ENCODE assay signal across 36 cellular contexts in the genomic region with DNA sequence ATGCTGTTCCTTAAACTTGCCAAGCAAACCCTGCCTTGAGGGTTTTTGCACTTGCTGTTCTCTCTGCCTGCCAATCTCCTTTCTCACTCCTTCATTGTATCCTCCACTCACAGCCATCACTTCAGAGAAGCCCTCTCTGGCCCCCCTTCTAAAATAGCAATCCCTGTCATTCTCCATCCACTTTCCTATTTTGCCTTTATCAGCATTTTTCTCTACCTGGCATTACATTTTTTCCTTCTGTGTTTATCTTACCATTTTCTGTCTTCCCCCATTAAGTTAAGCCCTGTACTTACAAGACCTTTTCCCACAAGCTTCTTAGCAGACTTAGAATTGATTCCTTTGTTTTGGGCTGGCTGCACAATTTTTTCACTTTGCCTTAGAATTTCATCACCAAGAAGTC.
"Had no signal": no experiment of that assay in that cellular context is flagged by ENCODE, and none has a peak within 500 bp of the region (broad histone marks: within the 10 kb centered on the region; RNA-seq: fewer than 3 reads in every experiment).

No MANE protein-coding gene starts in this region.

- H3K27ac ChIP-seq: KMS-11, PC-9, RWPE1, VCaP had no signal

- H3K36me3 Mint-ChIP-seq: activated CD4-positive, alpha-beta memory T cell treated with anti-CD3 and anti-CD28 coated beads for 36 hours; activated naive CD4-positive, alpha-beta T cell treated with anti-CD3 and anti-CD28 coated beads, Interleukin-2, amount 10 ng/mL, durations not matched to agents 7 days and 5 days; activated naive CD8-positive, alpha-beta T cell; brain had no signal

- H2AFZ ChIP-seq: PC-9 had no signal

- H3K27me3 Mint-ChIP-seq: activated B cell treated with CpG ODN at 0.5 μM for 24 hours had no signal

- H3K9ac ChIP-seq: KMS-11 had no signal

- H3K4me1 Mint-ChIP-seq: activated naive CD4-positive, alpha-beta T cell treated with anti-CD3 and anti-CD28 coated beads, Interleukin-2, amount 10 ng/mL, durations not matched to agents 7 days and 5 days; brain had no signal

- H3K4me2 ChIP-seq: KMS-11, PC-9 had no signal

- FAIRE-seq: RCC 7860 had no signal

- H3K9me3 Mint-ChIP-seq: activated B cell treated with CpG ODN at 0.5 μM for 24 hours; activated naive CD4-positive, alpha-beta T cell treated with anti-CD3 and anti-CD28 coated beads, Interleukin-2, amount 10 ng/mL, durations not matched to agents 7 days and 5 days; activated naive CD8-positive, alpha-beta T cell treated with anti-CD3 and anti-CD28 coated beads, Interleukin-2, amount 50 U/mL, for 24 hours; activated T-cell treated with anti-CD3 and anti-CD28 coated beads, Interleukin-2, amount 50 U/mL, for 4 hours; activated T-helper 1 cell treated with anti-CD3 and anti-CD28 coated beads, Interleukin-12 subunit alpha, Interleukin-12 subunit beta, Interleukin-2, Interleukin-4 antibody, amounts not matched to agents 30 ng/mL and 10 ng/mL and 1 ng/mL, durations not matched to agents 14 hours and 24 hours and 36 hours had no signal

- DNase-seq: activated B cell treated with CpG ODN at 0.5 μM for 24 hours; activated CD4-positive, alpha-beta memory T cell treated with anti-CD3 and anti-CD28 coated beads for 36 hours; activated CD4-positive, alpha-beta T cell treated with anti-CD3 and anti-CD28 coated beads for 4 hours; activated CD4-positive, alpha-beta T cell treated with anti-CD3 and anti-CD28 coated beads, Interleukin-2, amount 50 U/mL, for 1 hour; activated CD4-positive, CD25-positive, alpha-beta regulatory T cell treated with anti-CD3 and anti-CD28 coated beads, Interleukin-2, amount 50 U/mL, for 72 hours; activated CD8-positive, alpha-beta memory T cell treated with anti-CD3 and anti-CD28 coated beads, Interleukin-2, amount 50 U/mL, for 4 hours; activated gamma-delta T cell treated with Interleukin-2 at 50 U/mL for 16 hours; activated naive CD4-positive, alpha-beta T cell treated with anti-CD3 and anti-CD28 coated beads, Interleukin-2, amount 10 ng/mL, durations not matched to agents 7 days and 5 days; activated naive CD8-positive, alpha-beta T cell treated with anti-CD3 and anti-CD28 coated beads, Interleukin-2, amount 50 U/mL, for 24 hours; activated T-cell treated with anti-CD3 and anti-CD28 coated beads for 4 hours; activated T-cell treated with anti-CD3 and anti-CD28 coated beads, Interleukin-2, amount 50 U/mL, for 4 hours; anterior cingulate cortex; central memory CD4-positive, alpha-beta T cell; NCI-H1092 treated with DMSO at 0.1 percent for 48 hours; NCI-H1417; NCI-H146; NCI-H187 treated with DMSO at 0.1 percent for 48 hours; NCI-H2081; NCI-H510A; NCI-H526; NCI-H748 treated with DMSO at 0.1 percent for 48 hours; NK-92 treated with Interleukin-12 subunit alpha and Interleukin-12 subunit beta, amount 100 ng/mL, for 24 hours; PC-9; SIG-M5; SW 1271; T-helper 1 cell; T-helper 2 cell; T-helper 9 cell had no signal

- H3K4me3 Mint-ChIP-seq: activated CD4-positive, alpha-beta memory T cell treated with anti-CD3 and anti-CD28 coated beads for 36 hours; activated naive CD4-positive, alpha-beta T cell treated with anti-CD3 and anti-CD28 coated beads, Interleukin-2, amount 10 ng/mL, durations not matched to agents 7 days and 5 days; activated naive CD8-positive, alpha-beta T cell; activated naive CD8-positive, alpha-beta T cell treated with anti-CD3 and anti-CD28 coated beads, Interleukin-2, amount 50 U/mL, for 24 hours; activated T-cell treated with anti-CD3 and anti-CD28 coated beads, Interleukin-2, amount 50 U/mL, for 4 hours; activated T-helper 1 cell treated with anti-CD3 and anti-CD28 coated beads, Interleukin-12 subunit alpha, Interleukin-12 subunit beta, Interleukin-2, Interleukin-4 antibody, amounts not matched to agents 30 ng/mL and 10 ng/mL and 1 ng/mL, durations not matched to agents 14 hours and 24 hours and 36 hours; brain had no signal

- H3K4me3 ChIP-seq: PC-9 had no signal

- H3K27ac Mint-ChIP-seq: activated CD4-positive, alpha-beta memory T cell treated with anti-CD3 and anti-CD28 coated beads for 36 hours; activated naive CD4-positive, alpha-beta T cell treated with anti-CD3 and anti-CD28 coated beads, Interleukin-2, amount 10 ng/mL, durations not matched to agents 7 days and 5 days; activated naive CD8-positive, alpha-beta T cell; activated naive CD8-positive, alpha-beta T cell treated with anti-CD3 and anti-CD28 coated beads, Interleukin-2, amount 50 U/mL, for 24 hours; activated T-helper 1 cell treated with anti-CD3 and anti-CD28 coated beads, Interleukin-12 subunit alpha, Interleukin-12 subunit beta, Interleukin-2, Interleukin-4 antibody, amounts not matched to agents 30 ng/mL and 10 ng/mL and 1 ng/mL, durations not matched to agents 14 hours and 24 hours and 36 hours; brain had no signal

- ATAC-seq: activated naive CD8-positive, alpha-beta T cell treated with anti-CD3 and anti-CD28 coated beads, Interleukin-2, amount 50 U/mL, for 24 hours; activated T-cell treated with anti-CD3 and anti-CD28 coated beads, Interleukin-2, amount 50 U/mL, for 4 hours; Right ventricle myocardium inferior had no signal
